Comparison of ENCODE assay signal across 27 cellular contexts in genomic region chr12:108069766-108070165, GRCh38. TPM values are rescaled to one million over a fixed set of nuclear protein-coding genes. Genes with fewer than 3 reads are reported as not detected.
DNase-seq lines count a peak whose midpoint lies in the region; ATAC-seq and TF ChIP-seq lines count a peak whose summit lies in the region.
"Had no signal": no experiment of that assay in that cellular context is flagged by ENCODE, and none has a peak within 500 bp of the region (broad histone marks: within the 10 kb centered on the region; RNA-seq: fewer than 3 reads in every experiment).

No MANE protein-coding gene starts in this region.

- intact Hi-C loops in left cardiac atrium (cut with DNase I) = no loop called here

- H3K4me1 Mint-ChIP-seq in GM23338 (peaks cover 5% of the 10 kb centered on the region; the same call in 1 of the 3 replicates), WTC11 (peaks cover 9% of the 10 kb centered on the region), endodermal cell (no peaks in the 10 kb centered on the region), neural progenitor cell (peaks cover 37% of the 10 kb centered on the region)
- H3K4me1 Mint-ChIP-seq in activated naive CD8-positive, alpha-beta T cell treated with anti-CD3 and anti-CD28 coated beads for 36 hours = no peaks in the 10 kb centered on the region
- H3K4me1 Mint-ChIP-seq: B cell had no signal

- H3K4me3 Mint-ChIP-seq in GM23338 (no peak overlapping the region), WTC11 (no peak overlapping the region), endodermal cell (no peak overlapping the region), neural progenitor cell (no peak overlapping the region)
- H3K4me3 Mint-ChIP-seq in activated naive CD8-positive, alpha-beta T cell treated with anti-CD3 and anti-CD28 coated beads for 36 hours = no peak overlapping the region
- H3K4me3 Mint-ChIP-seq: B cell; CD4-positive, alpha-beta T cell; CD8-positive, alpha-beta T cell had no signal

- DNase-seq in GM23338 (ENCODE audit: low spot score) = no peak
- DNase-seq in WTC11 (ENCODE audit: low spot score) = no peak
- DNase-seq in endodermal cell = peak; percentile 66
- no peak for DNase-seq in neural progenitor cell (ENCODE audit: low spot score)
- no peak for DNase-seq in activated naive CD8-positive, alpha-beta T cell treated with anti-CD3 and anti-CD28 coated beads for 36 hours
- DNase-seq in COLO829 (ENCODE audit: low spot score) = no peak
- DNase-seq in left cardiac atrium = no peak
- DNase-seq: AML-193; CD4-positive, alpha-beta T cell; CD8-positive, alpha-beta T cell; COR-L47; DMS 273 treated with DMSO at 0.1 percent for 48 hours; DMS153; DMS53; DMS79; DND-41; EL; GDM1 had no signal

- peak; percentile 72 for ATAC-seq in GM23338
- peak; percentile 52 for ATAC-seq in WTC11
- ATAC-seq in HG03442 (IDR thresholded peaks at IDR 0.05; ENCODE audit: unreplicated experiment) = no peak
- ATAC-seq in left cardiac atrium = no peak
- ATAC-seq: A549; CD8-positive, alpha-beta T cell; GM12878 had no signal

- TF ChIP-seq CTCF in GM23338 (conservative IDR thresholded peaks at IDR 0.05; ENCODE audit: low read depth in 2 of 2) (0 out of 4 replicates have a peak, but pooled peaks of 1 of the 2 experiments have one; percentile 1), WTC11 (IDR thresholded peaks at IDR 0.05) (no peak), endodermal cell (conservative IDR thresholded peaks at IDR 0.05) (peak; percentile 41), neural progenitor cell (IDR thresholded peaks at IDR 0.05) (no peak)

- H3K9me3 ChIP-seq in endodermal cell (ENCODE audit: control insufficient read depth, low read length) (no peaks in the 10 kb centered on the region), neural progenitor cell (ENCODE audit: low read depth) (no peaks in the 10 kb centered on the region)
- H3K9me3 ChIP-seq: A549; BLaER1 treated with 17β-estradiol and CSF1 and Interleukin-3, amounts not matched to agents 10 nM and 100 nM had no signal

- 83% methylated on average over 1 to 3 of the region's 4 CpGs for WGBS in endodermal cell (ENCODE audit: insufficient coverage in 1 of 2, insufficient read length in 1 of 2), 2 experiments

- H2AFZ ChIP-seq in GM23338 = no peak overlapping the region
- no peak overlapping the region for H2AFZ ChIP-seq in neural progenitor cell (replicated peaks)

- H3K36me3 Mint-ChIP-seq in GM23338 (ENCODE audit: low read depth) = no peaks in the 10 kb centered on the region
- H3K36me3 Mint-ChIP-seq in WTC11 = no peaks in the 10 kb centered on the region
- no peaks in the 10 kb centered on the region for H3K36me3 Mint-ChIP-seq in endodermal cell (ENCODE audit: low read depth)
- H3K36me3 Mint-ChIP-seq in neural progenitor cell = no peaks in the 10 kb centered on the region
- no peaks in the 10 kb centered on the region for H3K36me3 Mint-ChIP-seq in activated naive CD8-positive, alpha-beta T cell treated with anti-CD3 and anti-CD28 coated beads for 36 hours
- H3K36me3 Mint-ChIP-seq: CD8-positive, alpha-beta T cell had no signal

- H3K27ac Mint-ChIP-seq in GM23338 = no peak overlapping the region
- H3K27ac Mint-ChIP-seq in WTC11 = no peak overlapping the region
- no peak overlapping the region for H3K27ac Mint-ChIP-seq in endodermal cell
- H3K27ac Mint-ChIP-seq in neural progenitor cell = peak overlapping the region; percentile 47
- no peak overlapping the region for H3K27ac Mint-ChIP-seq in activated naive CD8-positive, alpha-beta T cell treated with anti-CD3 and anti-CD28 coated beads for 36 hours
- H3K27ac Mint-ChIP-seq: B cell; CD4-positive, alpha-beta T cell; CD8-positive, alpha-beta T cell had no signal

- no peaks in the 10 kb centered on the region for H4K20me1 ChIP-seq in GM23338 (replicated peaks; ENCODE audit: insufficient read depth)
- H4K20me1 ChIP-seq in neural progenitor cell (ENCODE audit: low read depth) = no peaks in the 10 kb centered on the region
- H4K20me1 ChIP-seq: BLaER1 treated with 17β-estradiol and CSF1 and Interleukin-3, amounts not matched to agents 10 nM and 100 nM had no signal

- H3K36me3 ChIP-seq in GM23338 (ENCODE audit: insufficient read depth) (no peaks in the 10 kb centered on the region), endodermal cell (ENCODE audit: control insufficient read depth, insufficient read depth, low read length) (no peaks in the 10 kb centered on the region), neural progenitor cell (no peaks in the 10 kb centered on the region)
- H3K36me3 ChIP-seq: BLaER1 treated with 17β-estradiol and CSF1 and Interleukin-3, amounts not matched to agents 10 nM and 100 nM had no signal

- CTCF ChIA-PET in WTC11 (lab: Charles Lee) = interaction anchor here (0.6 to 2.2 kb wide), 4 partner anchors 77 to 268 kb away, joined by 3 to 8 read pairs (median 4); no protein-coding TSS in a partner anchor

- H3K27me3 Mint-ChIP-seq in GM23338 (ENCODE audit: insufficient read depth, low read depth, poor library complexity) (no peaks in the 10 kb centered on the region), WTC11 (ENCODE audit: low read depth) (no peaks in the 10 kb centered on the region), endodermal cell (ENCODE audit: insufficient read depth) (peaks cover 2% of the 10 kb centered on the region), neural progenitor cell (ENCODE audit: insufficient read depth, low read depth) (peaks cover 15% of the 10 kb centered on the region)
- peaks cover 9% of the 10 kb centered on the region for H3K27me3 Mint-ChIP-seq in activated naive CD8-positive, alpha-beta T cell treated with anti-CD3 and anti-CD28 coated beads for 36 hours

- H3K4me1 ChIP-seq in GM23338 (ENCODE audit: insufficient read depth) (no peaks in the 10 kb centered on the region), endodermal cell (ENCODE audit: control insufficient read depth, insufficient read depth, low read length) (no peaks in the 10 kb centered on the region), neural progenitor cell (no peaks in the 10 kb centered on the region)
- H3K4me1 ChIP-seq: A549 had no signal

- no peak overlapping the region for H3K4me3 ChIP-seq in GM23338
- H3K4me3 ChIP-seq in endodermal cell (ENCODE audit: low read length) = no peak overlapping the region
- no peak overlapping the region for H3K4me3 ChIP-seq in neural progenitor cell
- H3K4me3 ChIP-seq: A549; BLaER1 treated with 17β-estradiol and CSF1 and Interleukin-3, amounts not matched to agents 10 nM and 100 nM; GM12878 had no signal

- POLR2A ChIA-PET in WTC11 (lab: Charles Lee) = no interaction called here

- H3K27ac ChIP-seq in GM23338 (ENCODE audit: low read depth) (no peak overlapping the region), endodermal cell (ENCODE audit: low read depth, low read length) (no peak overlapping the region), neural progenitor cell (no peak overlapping the region)
- H3K27ac ChIP-seq: 22Rv1; A549; BLaER1 treated with 17β-estradiol and CSF1 and Interleukin-3, amounts not matched to agents 10 nM and 100 nM; C4-2B had no signal

- H3K9ac ChIP-seq in endodermal cell (ENCODE audit: extremely low read depth, low read length, poor library complexity, severe bottlenecking) (no peak overlapping the region), neural progenitor cell (no peak overlapping the region)
- H3K9ac ChIP-seq: BLaER1 treated with 17β-estradiol and CSF1 and Interleukin-3, amounts not matched to agents 10 nM and 100 nM had no signal

- H3K9me3 Mint-ChIP-seq in GM23338 (no peaks in the 10 kb centered on the region), WTC11 (no peaks in the 10 kb centered on the region), endodermal cell (no peaks in the 10 kb centered on the region), neural progenitor cell (peaks cover 4% of the 10 kb centered on the region)
- H3K9me3 Mint-ChIP-seq in activated naive CD8-positive, alpha-beta T cell treated with anti-CD3 and anti-CD28 coated beads for 36 hours = no peaks in the 10 kb centered on the region
- H3K9me3 Mint-ChIP-seq: CD4-positive, alpha-beta T cell; CD8-positive, alpha-beta T cell had no signal

- H3K27me3 ChIP-seq in GM23338 (ENCODE audit: insufficient read depth) = no peaks in the 10 kb centered on the region
- no peaks in the 10 kb centered on the region for H3K27me3 ChIP-seq in endodermal cell (ENCODE audit: control insufficient read depth, insufficient read depth, low read length, poor library complexity, severe bottlenecking)
- no peaks in the 10 kb centered on the region for H3K27me3 ChIP-seq in neural progenitor cell
- H3K27me3 ChIP-seq: BLaER1 treated with 17β-estradiol and CSF1 and Interleukin-3, amounts not matched to agents 10 nM and 100 nM had no signal

- H3K9me2 ChIP-seq in GM23338 (ENCODE audit: insufficient read depth) = no peaks in the 10 kb centered on the region

- H3K79me2 ChIP-seq in GM23338 (replicated peaks; ENCODE audit: insufficient read depth) (no peaks in the 10 kb centered on the region), neural progenitor cell (ENCODE audit: low read depth) (no peaks in the 10 kb centered on the region)

- no peaks in the 10 kb centered on the region for H3F3A ChIP-seq in GM23338 (replicated peaks; ENCODE audit: low read depth)
- H3F3A ChIP-seq in neural progenitor cell (ENCODE audit: low read depth) = no peaks in the 10 kb centered on the region

- H3K4me2 ChIP-seq in GM23338 (no peak overlapping the region), neural progenitor cell (no peak overlapping the region)
- H3K4me2 ChIP-seq: A549; BLaER1 treated with 17β-estradiol and CSF1 and Interleukin-3, amounts not matched to agents 10 nM and 100 nM had no signal

TF ChIP-seq in WTC11, 78 proteins besides CTCF, POLR2A, EP300 and RAD21 (continues in another document):
- no peak for TF ChIP-seq ZNF138 (CRISPR knock-in tag; conservative IDR thresholded peaks at IDR 0.05)
- TF ChIP-seq ZNF416 (CRISPR knock-in tag; IDR thresholded peaks at IDR 0.05) = no peak
- no peak for TF ChIP-seq USF1 (CRISPR knock-in tag; IDR thresholded peaks at IDR 0.05)
- TF ChIP-seq SMAD4 (CRISPR knock-in tag; IDR thresholded peaks at IDR 0.05) = no peak
- TF ChIP-seq SMAD3 (CRISPR knock-in tag; IDR thresholded peaks at IDR 0.05; ENCODE audit: borderline replicate concordance) = no peak

RNA-seq across cellular contexts. Expression of gene WSCD2, which starts 59.3 kb away (rescaled TPM):
- total RNA-seq in GM23338 (2014; rRNA removed; shearing (Covaris generic)) = 0.58 and 3.1 TPM in 2 replicates
- 0.66 and 1.6 TPM in 2 replicates for polyA plus RNA-seq in GM23338 (2016; fragmentation: Nextera tagmentation; extraction: Ambion mirVana)
- total RNA-seq in WTC11 (2021) (1.1 to 1.6 TPM (median 1.6 TPM) in 3 replicates), endodermal cell (1 to 10 TPM in 1 of 2 donors, under 1 TPM in 1; 0.80 to 1.3 TPM), neural progenitor cell (ENCODE audit: low replicate concordance) (3.0 and 6.6 TPM in 2 replicates), left cardiac atrium (under 1 TPM in 1 of 2 donors, not detected in 1; 0.44 TPM)
- polyA plus RNA-seq in endodermal cell (2013, experiment 1 of 2) = 4.0 TPM
- 2.6 TPM for polyA plus RNA-seq in endodermal cell (2013, experiment 2 of 2)
- not detected for total RNA-seq in activated naive CD8-positive, alpha-beta T cell treated with anti-CD3 and anti-CD28 coated beads for 36 hours
- total RNA-seq: A172; CD4-positive, alpha-beta T cell; CD8-positive, alpha-beta T cell; GM12878 had no signal
- polyA plus RNA-seq: A549, BJ had no signal

Comparison
In these comparisons a context has a peak if more than half of its experiments do, and no peak if none do; other contexts are left out.
1. ATAC-seq: peak in GM23338 (single experiment) and WTC11 (single experiment); none in HG03442 (single experiment) and left cardiac atrium (0 of 2).